In genomic region chr11:65332591-65332990, GRCh38 we compare ENCODE assay signal across 1 cellular context. TPM values are rescaled to one million over a fixed set of nuclear protein-coding genes. Genes with fewer than 3 reads are reported as not detected.
"Had no signal": no experiment of that assay in that cellular context is flagged by ENCODE, and none has a peak within 500 bp of the region (broad histone marks: within the 10 kb centered on the region; RNA-seq: fewer than 3 reads in every experiment).

No MANE protein-coding gene starts in this region.

RNA-seq across cellular contexts. Expression of gene TIGD3, which starts 22.0 kb away (rescaled TPM):
- total RNA-seq: SJSA1 had no signal
